Comparison of ENCODE assay signal across 23 cellular contexts in the genomic region with DNA sequence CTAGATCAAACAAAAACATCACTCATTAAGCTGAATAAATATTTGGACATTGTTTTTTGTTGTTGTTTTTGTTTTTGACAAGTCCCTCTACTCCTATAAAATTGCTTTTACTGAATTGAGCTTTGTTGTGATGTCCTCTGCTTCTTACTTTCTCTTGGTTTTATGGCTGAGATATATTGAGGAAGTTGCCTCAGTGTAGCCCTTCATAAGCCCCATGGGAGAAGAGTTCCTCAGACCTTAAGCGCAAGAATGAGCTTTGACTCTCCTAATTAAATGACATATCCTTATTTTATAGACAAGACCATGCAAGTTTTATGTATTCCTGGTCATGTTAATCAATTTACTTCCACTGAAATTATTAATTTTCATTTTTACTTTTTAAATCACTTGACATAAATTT.
A peak's percentile ranks its signal among the peaks of the same experiment; 100 is the strongest.
DNase-seq lines count a peak whose midpoint lies in the region; ATAC-seq, FAIRE-seq and TF ChIP-seq lines count a peak whose summit lies in the region.
"Had no signal": no experiment of that assay in that cellular context is flagged by ENCODE, and none has a peak within 500 bp of the region (broad histone marks: within the 10 kb centered on the region; RNA-seq: fewer than 3 reads in every experiment).

No MANE protein-coding gene starts in this region.

- H3K4me3 Mint-ChIP-seq in memory B cell = no peak overlapping the region
- H3K4me3 Mint-ChIP-seq: CD4-positive, alpha-beta memory T cell; T-cell; T-helper 2 cell treated with Interferon-gamma antibody and Interleukin-4, amounts not matched to agents 5 μg/mL and 100 μg/mL, for 36 hours had no signal

- peak; percentile 11 for FAIRE-seq in D721Med (lab: Jason Lieb, UNC)
- FAIRE-seq: G401.6, H54, K562 had no signal

- DNase-seq in D721Med (ENCODE audit: insufficient read length, low spot score) = no peak
- peak; percentile 22 to 33 for DNase-seq in Kasumi-1 (lab: John Stamatoyannopoulos, UW)
- peak; percentile 54 for DNase-seq in NOMO-1 treated with DMSO at 0.1 percent for 48 hours (lab: John Stamatoyannopoulos, UW; ENCODE audit: unreplicated experiment)
- DNase-seq in memory B cell (ENCODE audit: low spot score in 2 of 2) = no peak
- DNase-seq in AG20443 (ENCODE audit: low spot score) = no peak
- DNase-seq in activated gamma-delta T cell (lab: John Stamatoyannopoulos, UW) = no peak
- DNase-seq in activated CD4-positive, alpha-beta T cell treated with anti-CD3 and anti-CD28 coated beads, Interleukin-2, amount 50 U/mL, for 48 hours = no peak
- DNase-seq: CD4-positive, alpha-beta memory T cell; NCI-H1092 treated with DMSO at 0.1 percent for 48 hours; NCI-H2029 treated with DMSO at 0.1 percent for 48 hours; NCI-H2171; NCI-H345; NCI-H524; NCI-H774; NK-92 treated with Interleukin-12 subunit alpha and Interleukin-12 subunit beta, amount 100 ng/mL, for 24 hours; PC-3; Right ventricle myocardium superior; T-cell had no signal

- no peak for TF ChIP-seq CTCF in D721Med (IDR thresholded peaks at IDR 0.05; ENCODE audit: insufficient read depth, missing control alignments)

- peak; percentile 45 for ATAC-seq in memory B cell (ENCODE audit: low read depth)
- no peak for ATAC-seq in GM21367 (IDR thresholded peaks at IDR 0.05; ENCODE audit: unreplicated experiment)
- ATAC-seq: K562, PC-3, T-cell had no signal

- peaks cover 3% of the 10 kb centered on the region for H3K9me3 Mint-ChIP-seq in memory B cell

- no peak overlapping the region for H3K27ac Mint-ChIP-seq in memory B cell
- H3K27ac Mint-ChIP-seq: CD4-positive, alpha-beta memory T cell; T-cell; T-helper 2 cell treated with Interferon-gamma antibody and Interleukin-4, amounts not matched to agents 5 μg/mL and 100 μg/mL, for 36 hours had no signal

- H3K36me3 Mint-ChIP-seq in memory B cell = peaks cover 4% of the 10 kb centered on the region

- H3K4me1 Mint-ChIP-seq in memory B cell = peaks cover 4% of the 10 kb centered on the region

- H3K27me3 Mint-ChIP-seq in memory B cell = peaks cover 7% of the 10 kb centered on the region

Comparison
In these comparisons a context has a peak if more than half of its experiments do, and no peak if none do; other contexts are left out.
1. DNase-seq: peak in Kasumi-1 (2 of 2) and NOMO-1 treated with DMSO at 0.1 percent for 48 hours (single experiment); none in D721Med (single experiment), memory B cell (0 of 2), AG20443 (single experiment), activated gamma-delta T cell (single experiment) and activated CD4-positive, alpha-beta T cell treated with anti-CD3 and anti-CD28 coated beads, Interleukin-2, amount 50 U/mL, for 48 hours (0 of 2).